ENCODE assay signal across 21 cellular contexts in genomic region chr5:172667786-172668735, GRCh38. TPM values are rescaled to one million over a fixed set of nuclear protein-coding genes. Genes with fewer than 3 reads are reported as not detected.
DNase-seq lines count a peak whose midpoint lies in the region; ATAC-seq and TF ChIP-seq lines count a peak whose summit lies in the region.
"Had no signal": no experiment of that assay in that cellular context is flagged by ENCODE, and none has a peak within 500 bp of the region (broad histone marks: within the 10 kb centered on the region; RNA-seq: fewer than 3 reads in every experiment).

No MANE protein-coding gene starts in this region.

- H4K20me1 ChIP-seq in neural progenitor cell (ENCODE audit: low read depth): peaks cover 12% of the 10 kb centered on the region

- peak overlapping the region; percentile 81 for H3K27ac Mint-ChIP-seq in neural progenitor cell
- H3K27ac Mint-ChIP-seq: activated CD4-positive, alpha-beta T cell treated with anti-CD3 and anti-CD28 coated beads, Interleukin-2, amount 10 ng/mL, durations not matched to agents 7 days and 5 days; activated naive CD4-positive, alpha-beta T cell treated with anti-CD3 and anti-CD28 coated beads, Interleukin-2, amount 50 U/mL, for 24 hours; CD4-positive, alpha-beta T cell had no signal

- no peaks in the 10 kb centered on the region for H3F3A ChIP-seq in neural progenitor cell (ENCODE audit: low read depth)

- H3K4me1 Mint-ChIP-seq in neural progenitor cell: peaks cover 25% of the 10 kb centered on the region
- H3K4me1 Mint-ChIP-seq: activated CD4-positive, alpha-beta T cell treated with anti-CD3 and anti-CD28 coated beads, Interleukin-2, amount 10 ng/mL, durations not matched to agents 7 days and 5 days; activated naive CD4-positive, alpha-beta T cell treated with anti-CD3 and anti-CD28 coated beads, Interleukin-2, amount 50 U/mL, for 24 hours had no signal

- H3K27me3 Mint-ChIP-seq in neural progenitor cell (ENCODE audit: insufficient read depth, low read depth): peaks cover 7% of the 10 kb centered on the region
- H3K27me3 Mint-ChIP-seq: activated naive CD4-positive, alpha-beta T cell treated with anti-CD3 and anti-CD28 coated beads, Interleukin-2, amount 50 U/mL, for 24 hours; CD4-positive, alpha-beta T cell had no signal

- H3K27me3 ChIP-seq in cardiac muscle cell: no peaks in the 10 kb centered on the region
- no peaks in the 10 kb centered on the region for H3K27me3 ChIP-seq in neural progenitor cell
- H3K27me3 ChIP-seq in uterus: no peaks in the 10 kb centered on the region
- H3K27me3 ChIP-seq: suprapubic skin had no signal

- DNase-seq in cardiac muscle cell (ENCODE audit: low read depth in 1 of 2, low spot score in 1 of 2): no peak
- DNase-seq in left ventricle myocardium superior: no peak
- DNase-seq in fibroblast of mammary gland (ENCODE audit: low read depth): peak; percentile 4
- DNase-seq in neural progenitor cell (ENCODE audit: low spot score): no peak
- no peak for DNase-seq in uterus
- no peak for DNase-seq in GM10266 (ENCODE audit: extremely low spot score)
- no peak for DNase-seq in superior temporal gyrus (ENCODE audit: extremely low spot score)
- DNase-seq: activated CD4-positive, alpha-beta T cell treated with anti-CD3 and anti-CD28 coated beads, Interleukin-2, amount 10 ng/mL, durations not matched to agents 7 days and 5 days; activated T-cell treated with anti-CD3 and anti-CD28 coated beads for 4 hours; caudate nucleus; CD4-positive, alpha-beta T cell; DMS79 treated with DMSO at 0.1 percent for 48 hours; effector memory CD8-positive, alpha-beta T cell; NCI-H1436; NCI-H226; SHP77 treated with DMSO at 0.1 percent for 48 hours; T-helper 9 cell had no signal

- ATAC-seq in left ventricle myocardium superior: no peak
- no peak for ATAC-seq in GM21367 (IDR thresholded peaks at IDR 0.05; ENCODE audit: unreplicated experiment)
- ATAC-seq: effector memory CD8-positive, alpha-beta T cell had no signal

- H3K9me3 Mint-ChIP-seq in neural progenitor cell: no peaks in the 10 kb centered on the region
- H3K9me3 Mint-ChIP-seq: activated CD4-positive, alpha-beta T cell treated with anti-CD3 and anti-CD28 coated beads, Interleukin-2, amount 10 ng/mL, durations not matched to agents 7 days and 5 days; activated naive CD4-positive, alpha-beta T cell treated with anti-CD3 and anti-CD28 coated beads, Interleukin-2, amount 50 U/mL, for 24 hours; CD4-positive, alpha-beta T cell; effector memory CD8-positive, alpha-beta T cell had no signal

- H3K36me3 Mint-ChIP-seq in neural progenitor cell: peaks cover 2% of the 10 kb centered on the region
- H3K36me3 Mint-ChIP-seq: activated naive CD4-positive, alpha-beta T cell treated with anti-CD3 and anti-CD28 coated beads, Interleukin-2, amount 50 U/mL, for 24 hours had no signal

- H2AFZ ChIP-seq in neural progenitor cell (replicated peaks): no peak overlapping the region

- no peaks in the 10 kb centered on the region for H3K79me2 ChIP-seq in neural progenitor cell (ENCODE audit: low read depth)

- H3K9ac ChIP-seq in neural progenitor cell: no peak overlapping the region
- H3K9ac ChIP-seq: KMS-11 had no signal

- no peak overlapping the region for H3K4me2 ChIP-seq in neural progenitor cell
- H3K4me2 ChIP-seq: KMS-11 had no signal

- TF ChIP-seq CTCF in cardiac muscle cell (IDR thresholded peaks at IDR 0.05; ENCODE audit: low read depth, low read length) (no peak), fibroblast of mammary gland (conservative IDR thresholded peaks at IDR 0.05; ENCODE audit: control insufficient read depth, insufficient read depth, low read depth, low read length) (no peak), neural progenitor cell (IDR thresholded peaks at IDR 0.05) (no peak), uterus (IDR thresholded peaks at IDR 0.05) (no peak), GM10266 (IDR thresholded peaks at IDR 0.05; ENCODE audit: control insufficient read depth, insufficient read depth, low read depth, missing control alignments) (no peak)

- peaks cover 14% of the 10 kb centered on the region for H3K36me3 ChIP-seq in cardiac muscle cell
- no peaks in the 10 kb centered on the region for H3K36me3 ChIP-seq in neural progenitor cell
- H3K36me3 ChIP-seq in uterus: no peaks in the 10 kb centered on the region

- no peaks in the 10 kb centered on the region for H3K9me3 ChIP-seq in cardiac muscle cell (ENCODE audit: low read depth)
- H3K9me3 ChIP-seq in neural progenitor cell (ENCODE audit: low read depth): no peaks in the 10 kb centered on the region
- no peaks in the 10 kb centered on the region for H3K9me3 ChIP-seq in uterus
- H3K9me3 ChIP-seq: suprapubic skin had no signal

- peaks cover 14% of the 10 kb centered on the region for H3K4me1 ChIP-seq in cardiac muscle cell (ENCODE audit: low read depth)
- peaks cover 8% of the 10 kb centered on the region for H3K4me1 ChIP-seq in neural progenitor cell
- no peaks in the 10 kb centered on the region for H3K4me1 ChIP-seq in uterus

- H3K27ac ChIP-seq in cardiac muscle cell: peak overlapping the region; percentile 42
- no peak overlapping the region for H3K27ac ChIP-seq in neural progenitor cell
- peak overlapping the region; percentile 45 to 76 for H3K27ac ChIP-seq in uterus
- H3K27ac ChIP-seq: KMS-11, suprapubic skin had no signal

- TF ChIP-seq POLR2A in uterus (IDR thresholded peaks at IDR 0.05): no peak

- intact Hi-C loops in left ventricle myocardium superior (cut with micrococcal nuclease): no loop called here
- intact Hi-C loops in uterus (cut with DNase I; ENCODE audit: low total_unique reads): no loop called here

- H3K4me3 ChIP-seq in cardiac muscle cell (no peak overlapping the region), fibroblast of mammary gland (ENCODE audit: control insufficient read depth, low read depth, low read length) (no peak overlapping the region), neural progenitor cell (no peak overlapping the region), uterus (no peak overlapping the region)
- H3K4me3 ChIP-seq: suprapubic skin had no signal

- H3K4me3 Mint-ChIP-seq in neural progenitor cell: no peak overlapping the region
- H3K4me3 Mint-ChIP-seq: activated CD4-positive, alpha-beta T cell treated with anti-CD3 and anti-CD28 coated beads, Interleukin-2, amount 10 ng/mL, durations not matched to agents 7 days and 5 days; activated naive CD4-positive, alpha-beta T cell treated with anti-CD3 and anti-CD28 coated beads, Interleukin-2, amount 50 U/mL, for 24 hours; CD4-positive, alpha-beta T cell; effector memory CD8-positive, alpha-beta T cell had no signal

RNA-seq across cellular contexts. Expression of gene NEURL1B, which starts 27.0 kb away (rescaled TPM):
- total RNA-seq in cardiac muscle cell (32.7 and 55.8 TPM in 2 replicates), left ventricle myocardium superior (32.0 TPM), neural progenitor cell (ENCODE audit: low replicate concordance) (12.1 and 20.2 TPM in 2 replicates), uterus (100 to 1,000 TPM in 1 of 4 donors, 10 to 100 TPM in 3; 51.1 to 136 (median 74.1) TPM)
- polyA plus RNA-seq in cardiac muscle cell: 4.6 and 7.6 TPM in 2 replicates
